ENCODE assay signal across 18 cellular contexts in the genomic region with DNA sequence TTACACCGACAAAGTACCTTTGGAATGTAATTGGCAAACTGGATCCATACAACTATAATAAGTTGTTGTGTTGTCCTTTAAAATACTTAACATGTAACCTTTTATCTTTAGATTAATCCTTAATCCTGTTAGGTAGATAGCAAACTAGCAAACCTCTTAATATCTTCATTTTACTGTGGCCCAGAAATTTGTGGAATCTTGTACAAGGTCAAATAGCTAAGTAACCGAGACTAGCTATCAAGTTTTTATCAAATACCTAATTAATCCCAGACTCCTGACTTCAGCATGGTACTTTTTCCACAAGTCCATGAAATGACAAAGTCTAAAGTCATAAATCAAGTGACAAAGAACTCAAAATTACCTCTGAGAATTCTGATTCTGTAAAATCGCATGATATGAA. TPM values are rescaled to one million over a fixed set of nuclear protein-coding genes. Genes with fewer than 3 reads are reported as not detected.
DNase-seq lines count a peak whose midpoint lies in the region; ATAC-seq and TF ChIP-seq lines count a peak whose summit lies in the region.
"Had no signal": no experiment of that assay in that cellular context is flagged by ENCODE, and none has a peak within 500 bp of the region (broad histone marks: within the 10 kb centered on the region; RNA-seq: fewer than 3 reads in every experiment).

No MANE protein-coding gene starts in this region.

- H3K4me1 ChIP-seq in osteoblast (ENCODE audit: insufficient read depth, low read length) = peaks cover 11% of the 10 kb centered on the region

- H3K27me3 ChIP-seq in layer of hippocampus (ENCODE audit: control insufficient read depth, insufficient read depth, low read length) (no peaks in the 10 kb centered on the region), osteoblast (ENCODE audit: insufficient read depth, low read length) (peaks cover 50% of the 10 kb centered on the region)

- no peaks in the 10 kb centered on the region for H4K20me1 ChIP-seq in osteoblast (ENCODE audit: insufficient read depth, low read length)

- peaks cover 71% of the 10 kb centered on the region for H3K27me3 Mint-ChIP-seq in T-helper 17 cell

- no peak for TF ChIP-seq CTCF in VCaP (conservative IDR thresholded peaks at IDR 0.05)
- no peak for TF ChIP-seq CTCF in osteoblast (IDR thresholded peaks at IDR 0.05; ENCODE audit: extremely low read depth, low read depth, low read length)

- H3K4me2 ChIP-seq in osteoblast (ENCODE audit: insufficient read depth, low read length) = no peak overlapping the region
- H3K4me2 ChIP-seq: BLaER1 had no signal

- peaks cover 9% of the 10 kb centered on the region for H3K36me3 Mint-ChIP-seq in T-helper 17 cell (ENCODE audit: low read depth)
- H3K36me3 Mint-ChIP-seq: CD4-positive, CD25-positive, alpha-beta regulatory T cell had no signal

- no peaks in the 10 kb centered on the region for H3K36me3 ChIP-seq in osteoblast (ENCODE audit: insufficient read depth, low read length)
- H3K36me3 ChIP-seq: BLaER1 had no signal

- peaks cover 21% of the 10 kb centered on the region for H3K4me1 Mint-ChIP-seq in T-helper 17 cell

- no peak overlapping the region for H3K4me3 Mint-ChIP-seq in T-helper 17 cell
- H3K4me3 Mint-ChIP-seq: CD4-positive, CD25-positive, alpha-beta regulatory T cell had no signal

- H3K79me2 ChIP-seq in osteoblast (ENCODE audit: insufficient read depth, low read length) = no peaks in the 10 kb centered on the region

- H3K27ac ChIP-seq in VCaP (peak overlapping the region; percentile 73; the same call in 1 of the 2 replicates), cingulate gyrus (ENCODE audit: low read depth, low read length) (peak overlapping the region; percentile 90), layer of hippocampus (ENCODE audit: low read depth, low read length) (peak overlapping the region; percentile 33), temporal lobe (ENCODE audit: low read depth, low read length) (peak overlapping the region; percentile 85), osteoblast (ENCODE audit: low read depth, low read length) (no peak overlapping the region)
- H3K27ac ChIP-seq: BLaER1 had no signal

- H3K9me3 ChIP-seq in osteoblast (ENCODE audit: low read depth, low read length) = no peaks in the 10 kb centered on the region
- no peaks in the 10 kb centered on the region for H3K9me3 ChIP-seq in T-helper 17 cell (ENCODE audit: control insufficient read depth, low read length, poor library complexity, severe bottlenecking)
- H3K9me3 ChIP-seq: BLaER1 had no signal

- no peak overlapping the region for H3K4me3 ChIP-seq in osteoblast (ENCODE audit: insufficient read depth, low read length)
- H3K4me3 ChIP-seq: BLaER1 had no signal

- no peak overlapping the region for H2AFZ ChIP-seq in osteoblast (ENCODE audit: low read length)

- no peak overlapping the region for H3K27ac Mint-ChIP-seq in T-helper 17 cell
- H3K27ac Mint-ChIP-seq: CD4-positive, CD25-positive, alpha-beta regulatory T cell had no signal

- no peak for ATAC-seq in T-helper 17 cell
- ATAC-seq: PC-3 had no signal

- no peak for DNase-seq in osteoblast (ENCODE audit: insufficient read length, low spot score, missing footprints)
- no peak for DNase-seq in HCEC 1CT
- no peak for DNase-seq in T-helper 17 cell
- DNase-seq: CD4-positive, CD25-positive, alpha-beta regulatory T cell; DMS153; Karpas-422; NCI-H1105; NCI-H1436 treated with DMSO at 0.1 percent for 48 hours; NCI-H187 treated with DMSO at 0.1 percent for 48 hours; NCI-H2107; NCI-H524; NCI-H774; PC-3 had no signal

RNA-seq across cellular contexts. Expression of a gene that starts 4.4 kb away (rescaled TPM):
- 120 TPM for total RNA-seq in temporal lobe
- total RNA-seq in osteoblast = 0.59 and 0.72 TPM in 2 replicates
- under 1 TPM in 1 of 2 donors, not detected in 1; 0.32 TPM for total RNA-seq in T-helper 17 cell

Comparison
In these comparisons a context has a peak if more than half of its experiments do, and no peak if none do; other contexts are left out.
1. RNA of a gene that starts 4.4 kb away (total RNA-seq): 120 TPM in temporal lobe (single experiment); 0.59 to 0.72 TPM in osteoblast and 0.32 TPM in T-helper 17 cell; every median in the first group is over 10 times any median in the second.